In the genomic region with DNA sequence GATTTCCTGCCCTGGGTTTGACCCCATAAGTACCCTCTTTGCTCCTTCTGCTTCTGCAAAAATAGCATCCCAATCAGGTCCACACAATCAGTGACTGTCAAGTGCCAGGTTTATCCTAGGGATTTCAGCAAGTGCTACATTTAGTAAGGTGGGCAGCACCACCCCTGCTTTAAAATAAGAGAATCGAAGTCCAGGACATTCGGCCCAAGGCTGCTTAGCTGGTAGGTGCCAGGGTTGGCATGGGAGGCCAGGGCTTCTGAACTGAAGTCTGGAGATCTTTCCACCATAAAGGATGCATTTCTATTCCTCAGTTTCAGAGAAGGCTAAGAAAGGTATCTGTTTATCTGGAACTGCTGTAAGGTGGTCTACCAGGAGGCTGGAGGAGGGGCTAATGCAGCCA, we compare ENCODE assay signal across 16 cellular contexts.
DNase-seq lines count a peak whose midpoint lies in the region; ATAC-seq and TF ChIP-seq lines count a peak whose summit lies in the region.
"Had no signal": no experiment of that assay in that cellular context is flagged by ENCODE, and none has a peak within 500 bp of the region (broad histone marks: within the 10 kb centered on the region; RNA-seq: fewer than 3 reads in every experiment).

No MANE protein-coding gene starts in this region.

- peaks cover 7% of the 10 kb centered on the region for H3K27me3 ChIP-seq in cardiac muscle cell

- peak overlapping the region; percentile 32 for H3K27ac Mint-ChIP-seq in progenitor cell of endocrine pancreas
- no peak overlapping the region for H3K27ac Mint-ChIP-seq in activated CD4-positive, alpha-beta T cell treated with anti-CD3 and anti-CD28 coated beads, Interleukin-2, amount 10 ng/mL, durations not matched to agents 24 days and 14 days
- no peak overlapping the region for H3K27ac Mint-ChIP-seq in effector memory CD8-positive, alpha-beta T cell
- H3K27ac Mint-ChIP-seq: B cell; CD4-positive, alpha-beta T cell had no signal

- H3K36me3 Mint-ChIP-seq in progenitor cell of endocrine pancreas (ENCODE audit: insufficient read depth), result no peaks in the 10 kb centered on the region
- no peaks in the 10 kb centered on the region for H3K36me3 Mint-ChIP-seq in activated CD4-positive, alpha-beta T cell treated with anti-CD3 and anti-CD28 coated beads, Interleukin-2, amount 10 ng/mL, durations not matched to agents 24 days and 14 days (ENCODE audit: low read depth)
- H3K36me3 Mint-ChIP-seq in effector memory CD8-positive, alpha-beta T cell (ENCODE audit: insufficient read depth), result no peaks in the 10 kb centered on the region

- ATAC-seq in effector memory CD8-positive, alpha-beta T cell (replicated peaks), result no peak

- intact Hi-C loops in cardiac septum (cut with DNase I), result loop anchor here (10.0 kb wide), 1 partner anchor 1444 kb away; no protein-coding TSS in a partner anchor
- intact Hi-C loops in activated CD4-positive, alpha-beta T cell treated with anti-CD3 and anti-CD28 coated beads, Interleukin-2, amount 10 ng/mL, durations not matched to agents 24 days and 14 days (cut with micrococcal nuclease), result no loop called here

- H3K4me1 Mint-ChIP-seq in progenitor cell of endocrine pancreas (ENCODE audit: low read depth), result no peaks in the 10 kb centered on the region
- H3K4me1 Mint-ChIP-seq in activated CD4-positive, alpha-beta T cell treated with anti-CD3 and anti-CD28 coated beads, Interleukin-2, amount 10 ng/mL, durations not matched to agents 24 days and 14 days, result no peaks in the 10 kb centered on the region
- H3K4me1 Mint-ChIP-seq in effector memory CD8-positive, alpha-beta T cell (ENCODE audit: low read depth in 2 of 2), result no peaks in the 10 kb centered on the region
- H3K4me1 Mint-ChIP-seq: B cell had no signal

- no peak overlapping the region for H3K4me3 Mint-ChIP-seq in progenitor cell of endocrine pancreas (ENCODE audit: low read depth)
- H3K4me3 Mint-ChIP-seq in activated CD4-positive, alpha-beta T cell treated with anti-CD3 and anti-CD28 coated beads, Interleukin-2, amount 10 ng/mL, durations not matched to agents 24 days and 14 days, result no peak overlapping the region
- H3K4me3 Mint-ChIP-seq in effector memory CD8-positive, alpha-beta T cell, result no peak overlapping the region
- H3K4me3 Mint-ChIP-seq: B cell; CD4-positive, alpha-beta T cell had no signal

- H3K4me1 ChIP-seq in cardiac muscle cell (ENCODE audit: low read depth), result peaks cover 25% of the 10 kb centered on the region
- H3K4me1 ChIP-seq: Caco-2 had no signal

- no peak overlapping the region for H3K4me3 ChIP-seq in cardiac muscle cell
- peak overlapping the region; percentile 32 for H3K4me3 ChIP-seq in SK-N-MC
- H3K4me3 ChIP-seq: GM23248 had no signal

- H3K27me3 Mint-ChIP-seq in progenitor cell of endocrine pancreas, result peaks cover 21% of the 10 kb centered on the region
- no peaks in the 10 kb centered on the region for H3K27me3 Mint-ChIP-seq in activated CD4-positive, alpha-beta T cell treated with anti-CD3 and anti-CD28 coated beads, Interleukin-2, amount 10 ng/mL, durations not matched to agents 24 days and 14 days
- peaks cover 23 to 70% of the 10 kb centered on the region in 2 donors for H3K27me3 Mint-ChIP-seq in effector memory CD8-positive, alpha-beta T cell
- H3K27me3 Mint-ChIP-seq: B cell had no signal

- TF ChIP-seq CTCF in cardiac muscle cell (IDR thresholded peaks at IDR 0.05; ENCODE audit: low read depth, low read length), result no peak
- no peak for TF ChIP-seq CTCF in progenitor cell of endocrine pancreas (IDR thresholded peaks at IDR 0.05; ENCODE audit: unreplicated experiment)

- H3K27ac ChIP-seq in cardiac muscle cell (peak overlapping the region; percentile 34), SK-N-MC (peak overlapping the region; percentile 98)
- H3K27ac ChIP-seq: GM23248 had no signal

- peak in 1 of 2 donors; percentile 51 for DNase-seq in cardiac muscle cell (ENCODE audit: low read depth in 1 of 2, low spot score in 1 of 2)
- DNase-seq in cardiac septum (ENCODE audit: low spot score), result no peak
- DNase-seq in SK-N-MC (ENCODE audit: low read depth, low spot score), result no peak
- peak; percentile 3 for DNase-seq in iPS-NIHi7 (ENCODE audit: extremely low spot score)
- DNase-seq in progenitor cell of endocrine pancreas (ENCODE audit: low spot score, unreplicated experiment), result no peak
- DNase-seq in activated CD4-positive, alpha-beta T cell treated with anti-CD3 and anti-CD28 coated beads, Interleukin-2, amount 10 ng/mL, durations not matched to agents 24 days and 14 days, result no peak
- no peak for DNase-seq in effector memory CD8-positive, alpha-beta T cell
- no peak for DNase-seq in CD1c-positive myeloid dendritic cell (ENCODE audit: extremely low spot score)
- DNase-seq: 8988T; C1 segment of cervical spinal cord; Caco-2; CD4-positive, alpha-beta T cell; GM23248; HCEC 1CT; IMR-90 had no signal

- no peaks in the 10 kb centered on the region for H3K9me3 ChIP-seq in cardiac muscle cell (ENCODE audit: low read depth)
- no peaks in the 10 kb centered on the region for H3K9me3 ChIP-seq in SK-N-MC (ENCODE audit: low read depth, low read length)
- H3K9me3 ChIP-seq: Caco-2 had no signal

- no peaks in the 10 kb centered on the region for H3K9me3 Mint-ChIP-seq in progenitor cell of endocrine pancreas (ENCODE audit: low read depth)
- H3K9me3 Mint-ChIP-seq in activated CD4-positive, alpha-beta T cell treated with anti-CD3 and anti-CD28 coated beads, Interleukin-2, amount 10 ng/mL, durations not matched to agents 24 days and 14 days, result no peaks in the 10 kb centered on the region
- no peaks in the 10 kb centered on the region for H3K9me3 Mint-ChIP-seq in effector memory CD8-positive, alpha-beta T cell
- H3K9me3 Mint-ChIP-seq: CD4-positive, alpha-beta T cell had no signal

- H3K36me3 ChIP-seq in cardiac muscle cell (no peaks in the 10 kb centered on the region), SK-N-MC (ENCODE audit: insufficient read depth, low read length) (no peaks in the 10 kb centered on the region)

- peak overlapping the region; percentile 70 for H3K9ac ChIP-seq in SK-N-MC (ENCODE audit: insufficient read length)
- H3K9ac ChIP-seq: GM23248 had no signal
